Comparison of ENCODE assay signal across 32 cellular contexts in the genomic region with DNA sequence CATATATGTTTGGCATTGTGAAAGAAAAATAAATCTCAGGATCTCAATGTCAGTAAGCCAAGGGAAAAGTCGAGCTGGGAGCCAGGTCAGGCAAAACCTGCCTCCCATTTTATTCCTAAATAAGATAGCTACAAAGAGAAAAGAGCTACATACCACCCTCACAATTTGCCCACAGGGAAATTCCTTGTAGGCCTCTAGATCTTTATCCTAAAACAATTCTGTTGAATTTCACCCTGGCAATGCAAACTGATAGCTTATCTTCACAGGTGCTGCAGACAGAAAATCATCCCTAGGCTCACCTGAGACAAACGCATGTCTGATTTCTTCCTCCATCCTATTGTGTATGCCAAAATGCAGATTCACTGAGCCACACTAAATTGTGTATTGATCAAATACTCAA.
"Had no signal": no experiment of that assay in that cellular context is flagged by ENCODE, and none has a peak within 500 bp of the region (broad histone marks: within the 10 kb centered on the region; RNA-seq: fewer than 3 reads in every experiment).

No MANE protein-coding gene starts in this region.

- H3K9me3 Mint-ChIP-seq: activated CD4-positive, alpha-beta T cell treated with anti-CD3 and anti-CD28 coated beads, Interleukin-2, amount 10 ng/mL, durations not matched to agents 7 days and 5 days; brain had no signal

- H3K27ac Mint-ChIP-seq: activated B cell treated with CpG ODN at 0.5 μM for 24 hours; activated CD4-positive, alpha-beta memory T cell treated with anti-CD3 and anti-CD28 coated beads, Interleukin-2, amount 10 ng/mL, durations not matched to agents 7 days and 5 days; activated CD4-positive, alpha-beta T cell treated with anti-CD3 and anti-CD28 coated beads, Interleukin-2, amount 10 ng/mL, durations not matched to agents 7 days and 5 days; activated CD8-positive, alpha-beta memory T cell treated with anti-CD3 and anti-CD28 coated beads, Interleukin-2, amount 10 ng/mL, durations not matched to agents 7 days and 5 days; activated CD8-positive, alpha-beta T cell treated with anti-CD3 and anti-CD28 coated beads, Interleukin-2, amount 10 ng/mL, durations not matched to agents 7 days and 5 days; activated naive CD4-positive, alpha-beta T cell treated with anti-CD3 and anti-CD28 coated beads, Interleukin-2, amount 10 ng/mL, durations not matched to agents 7 days and 5 days; activated naive CD4-positive, alpha-beta T cell treated with anti-CD3 and anti-CD28 coated beads, Interleukin-2, amount 50 U/mL, for 24 hours; activated naive CD8-positive, alpha-beta T cell; activated naive CD8-positive, alpha-beta T cell treated with anti-CD3 and anti-CD28 coated beads, Interleukin-2, amount 10 ng/mL, durations not matched to agents 7 days and 5 days; activated naive CD8-positive, alpha-beta T cell treated with anti-CD3 and anti-CD28 coated beads, Interleukin-2, amount 50 U/mL, for 24 hours; activated T-cell treated with anti-CD3 and anti-CD28 coated beads, Interleukin-2, amount 50 U/mL, for 24 hours; activated T-helper 2 cell treated with anti-CD3 and anti-CD28 coated beads, Interferon-gamma antibody, Interleukin-2, Interleukin-4, amounts not matched to agents 10 μg/mL and 5 μg/mL and 100 μg/mL, durations not matched to agents 14 hours and 24 hours and 36 hours; brain; T-helper 17 cell had no signal

- H3K4me3 Mint-ChIP-seq: activated B cell treated with CpG ODN at 0.5 μM for 24 hours; activated CD4-positive, alpha-beta memory T cell treated with anti-CD3 and anti-CD28 coated beads, Interleukin-2, amount 10 ng/mL, durations not matched to agents 7 days and 5 days; activated CD4-positive, alpha-beta T cell treated with anti-CD3 and anti-CD28 coated beads, Interleukin-2, amount 10 ng/mL, durations not matched to agents 7 days and 5 days; activated CD8-positive, alpha-beta memory T cell treated with anti-CD3 and anti-CD28 coated beads, Interleukin-2, amount 10 ng/mL, durations not matched to agents 7 days and 5 days; activated CD8-positive, alpha-beta T cell treated with anti-CD3 and anti-CD28 coated beads, Interleukin-2, amount 10 ng/mL, durations not matched to agents 7 days and 5 days; activated naive CD4-positive, alpha-beta T cell treated with anti-CD3 and anti-CD28 coated beads, Interleukin-2, amount 10 ng/mL, durations not matched to agents 7 days and 5 days; activated naive CD4-positive, alpha-beta T cell treated with anti-CD3 and anti-CD28 coated beads, Interleukin-2, amount 50 U/mL, for 24 hours; activated naive CD8-positive, alpha-beta T cell; activated naive CD8-positive, alpha-beta T cell treated with anti-CD3 and anti-CD28 coated beads, Interleukin-2, amount 10 ng/mL, durations not matched to agents 7 days and 5 days; activated naive CD8-positive, alpha-beta T cell treated with anti-CD3 and anti-CD28 coated beads, Interleukin-2, amount 50 U/mL, for 24 hours; activated T-cell treated with anti-CD3 and anti-CD28 coated beads, Interleukin-2, amount 50 U/mL, for 24 hours; brain; central memory CD8-positive, alpha-beta T cell; T-helper 17 cell had no signal

- H3K27me3 ChIP-seq: ascending aorta, cardiac muscle cell had no signal

- H3K9me3 ChIP-seq: ascending aorta had no signal

- H3K27ac ChIP-seq: ascending aorta, cardiac muscle cell, VCaP had no signal

- H3K36me3 ChIP-seq: ascending aorta, cardiac muscle cell had no signal

- H3K27me3 Mint-ChIP-seq: activated B cell treated with CpG ODN at 0.5 μM for 24 hours; activated CD4-positive, alpha-beta memory T cell treated with anti-CD3 and anti-CD28 coated beads, Interleukin-2, amount 10 ng/mL, durations not matched to agents 7 days and 5 days; activated CD4-positive, alpha-beta T cell treated with anti-CD3 and anti-CD28 coated beads, Interleukin-2, amount 10 ng/mL, durations not matched to agents 7 days and 5 days; activated CD8-positive, alpha-beta memory T cell treated with anti-CD3 and anti-CD28 coated beads, Interleukin-2, amount 10 ng/mL, durations not matched to agents 7 days and 5 days; activated naive CD4-positive, alpha-beta T cell treated with anti-CD3 and anti-CD28 coated beads, Interleukin-2, amount 10 ng/mL, durations not matched to agents 7 days and 5 days; activated naive CD4-positive, alpha-beta T cell treated with anti-CD3 and anti-CD28 coated beads, Interleukin-2, amount 50 U/mL, for 24 hours; activated naive CD8-positive, alpha-beta T cell; activated naive CD8-positive, alpha-beta T cell treated with anti-CD3 and anti-CD28 coated beads, Interleukin-2, amount 10 ng/mL, durations not matched to agents 7 days and 5 days; activated naive CD8-positive, alpha-beta T cell treated with anti-CD3 and anti-CD28 coated beads, Interleukin-2, amount 50 U/mL, for 24 hours; activated T-cell treated with anti-CD3 and anti-CD28 coated beads, Interleukin-2, amount 50 U/mL, for 24 hours; central memory CD8-positive, alpha-beta T cell; T-helper 17 cell had no signal

- H3K4me1 Mint-ChIP-seq: activated B cell treated with CpG ODN at 0.5 μM for 24 hours; activated CD4-positive, alpha-beta memory T cell treated with anti-CD3 and anti-CD28 coated beads, Interleukin-2, amount 10 ng/mL, durations not matched to agents 7 days and 5 days; activated CD4-positive, alpha-beta T cell treated with anti-CD3 and anti-CD28 coated beads, Interleukin-2, amount 10 ng/mL, durations not matched to agents 7 days and 5 days; activated CD8-positive, alpha-beta memory T cell treated with anti-CD3 and anti-CD28 coated beads, Interleukin-2, amount 10 ng/mL, durations not matched to agents 7 days and 5 days; activated naive CD4-positive, alpha-beta T cell treated with anti-CD3 and anti-CD28 coated beads, Interleukin-2, amount 10 ng/mL, durations not matched to agents 7 days and 5 days; activated naive CD4-positive, alpha-beta T cell treated with anti-CD3 and anti-CD28 coated beads, Interleukin-2, amount 50 U/mL, for 24 hours; activated naive CD8-positive, alpha-beta T cell treated with anti-CD3 and anti-CD28 coated beads, Interleukin-2, amount 10 ng/mL, durations not matched to agents 7 days and 5 days; activated naive CD8-positive, alpha-beta T cell treated with anti-CD3 and anti-CD28 coated beads, Interleukin-2, amount 50 U/mL, for 24 hours; brain; central memory CD8-positive, alpha-beta T cell; T-helper 17 cell had no signal

- DNase-seq: activated B cell treated with CpG ODN at 0.5 μM for 24 hours; activated CD4-positive, alpha-beta memory T cell treated with anti-CD3 and anti-CD28 coated beads, Interleukin-2, amount 10 ng/mL, durations not matched to agents 7 days and 5 days; activated CD4-positive, alpha-beta T cell treated with anti-CD3 and anti-CD28 coated beads for 48 hours; activated CD4-positive, alpha-beta T cell treated with anti-CD3 and anti-CD28 coated beads, Interleukin-2, amount 10 ng/mL, durations not matched to agents 7 days and 5 days; activated CD4-positive, alpha-beta T cell treated with anti-CD3 and anti-CD28 coated beads, Interleukin-2, amount 50 U/mL, for 48 hours; activated CD4-positive, CD25-positive, alpha-beta regulatory T cell treated with anti-CD3 and anti-CD28 coated beads, Interleukin-2, amount 50 U/mL, for 72 hours; activated CD8-positive, alpha-beta memory T cell treated with anti-CD3 and anti-CD28 coated beads for 24 hours; activated CD8-positive, alpha-beta memory T cell treated with anti-CD3 and anti-CD28 coated beads, Interleukin-2, amount 10 ng/mL, durations not matched to agents 7 days and 5 days; activated CD8-positive, alpha-beta memory T cell treated with anti-CD3 and anti-CD28 coated beads, Interleukin-2, amount 50 U/mL, for 48 hours; activated CD8-positive, alpha-beta T cell treated with anti-CD3 and anti-CD28 coated beads, Interleukin-2, amount 10 ng/mL, durations not matched to agents 7 days and 5 days; activated effector memory CD4-positive, alpha-beta T cell treated with Interleukin-2 at 50 U/mL for 16 hours; activated gamma-delta T cell; activated naive CD4-positive, alpha-beta T cell treated with anti-CD3 and anti-CD28 coated beads, Interleukin-2, amount 10 ng/mL, durations not matched to agents 7 days and 5 days; activated naive CD4-positive, alpha-beta T cell treated with Interleukin-2 at 50 U/mL for 16 hours; activated naive CD8-positive, alpha-beta T cell treated with anti-CD3 and anti-CD28 coated beads, Interleukin-2, amount 10 ng/mL, durations not matched to agents 7 days and 5 days; activated naive CD8-positive, alpha-beta T cell treated with anti-CD3 and anti-CD28 coated beads, Interleukin-2, amount 50 U/mL, for 24 hours; activated T-cell treated with anti-CD3 and anti-CD28 coated beads, Interleukin-2, amount 50 U/mL, for 24 hours; activated T-cell treated with anti-CD3 and anti-CD28 coated beads, Interleukin-2, amount 50 U/mL, for 48 hours; amygdala; anterior cingulate cortex; caudate nucleus; cerebellar nuclear complex; T-helper 17 cell; T1000 had no signal

- ATAC-seq: activated CD8-positive, alpha-beta memory T cell treated with anti-CD3 and anti-CD28 coated beads, Interleukin-2, amount 10 ng/mL, durations not matched to agents 7 days and 5 days; activated CD8-positive, alpha-beta T cell treated with anti-CD3 and anti-CD28 coated beads, Interleukin-2, amount 10 ng/mL, durations not matched to agents 7 days and 5 days; activated naive CD8-positive, alpha-beta T cell treated with anti-CD3 and anti-CD28 coated beads, Interleukin-2, amount 50 U/mL, for 24 hours; T-helper 17 cell had no signal

- H3K36me3 Mint-ChIP-seq: activated CD8-positive, alpha-beta memory T cell treated with anti-CD3 and anti-CD28 coated beads, Interleukin-2, amount 10 ng/mL, durations not matched to agents 7 days and 5 days; activated naive CD4-positive, alpha-beta T cell treated with anti-CD3 and anti-CD28 coated beads, Interleukin-2, amount 10 ng/mL, durations not matched to agents 7 days and 5 days; activated naive CD4-positive, alpha-beta T cell treated with anti-CD3 and anti-CD28 coated beads, Interleukin-2, amount 50 U/mL, for 24 hours; activated naive CD8-positive, alpha-beta T cell; activated naive CD8-positive, alpha-beta T cell treated with anti-CD3 and anti-CD28 coated beads, Interleukin-2, amount 10 ng/mL, durations not matched to agents 7 days and 5 days; brain had no signal

- H3K4me1 ChIP-seq: ascending aorta had no signal

- H3K4me3 ChIP-seq: ascending aorta, cardiac muscle cell had no signal
